In the genomic region with DNA sequence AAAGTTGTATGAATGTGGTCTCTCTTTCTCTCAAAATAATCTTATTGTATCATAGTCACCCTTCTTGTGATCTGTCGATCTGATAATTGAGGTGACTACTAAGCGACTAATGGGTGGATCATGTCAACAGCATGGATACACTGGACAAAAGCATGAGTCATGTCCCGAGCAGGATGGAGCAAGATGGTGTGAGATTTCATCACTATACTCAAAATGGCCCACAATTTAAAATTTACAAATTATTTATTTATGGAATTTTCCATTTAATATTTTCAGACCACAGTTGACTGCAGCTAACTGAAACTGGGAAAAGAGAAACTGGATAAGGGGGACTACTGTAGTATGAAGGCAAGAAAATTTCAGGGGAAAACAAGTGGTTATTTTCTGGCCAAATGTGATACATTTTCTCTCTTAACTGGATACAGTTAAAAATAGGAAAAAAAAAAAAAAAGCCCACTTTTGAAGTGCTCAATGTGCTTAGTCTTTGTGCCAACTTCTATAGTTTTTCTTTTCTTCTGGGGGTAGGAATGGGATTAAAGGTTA, we compare ENCODE assay signal across 11 cellular contexts. TPM values are rescaled to one million over a fixed set of nuclear protein-coding genes. Genes with fewer than 3 reads are reported as not detected.
DNase-seq lines count a peak whose midpoint lies in the region; ATAC-seq and TF ChIP-seq lines count a peak whose summit lies in the region.
"Had no signal": no experiment of that assay in that cellular context is flagged by ENCODE, and none has a peak within 500 bp of the region (broad histone marks: within the 10 kb centered on the region; RNA-seq: fewer than 3 reads in every experiment).

No MANE protein-coding gene starts in this region.

- peak overlapping the region; percentile 71 for H3K9ac ChIP-seq in GM23248

- H3K36me3 ChIP-seq in GM23248 (ENCODE audit: low read depth), result no peaks in the 10 kb centered on the region

- no peaks in the 10 kb centered on the region for H3K9me3 ChIP-seq in GM23248 (ENCODE audit: low read depth)

- H2AFZ ChIP-seq in GM23248, result peak overlapping the region; percentile 77

- in situ Hi-C loops in GM23248 (cut with MboI) (no loop called here), SK-MEL-5 (cut with HindIII; ENCODE audit: low pct_unique_long_range_greater_than_20kb, low sequenced_read_pairs) (no loop called here)

- H4K20me1 ChIP-seq in GM23248 (ENCODE audit: insufficient read depth), result no peaks in the 10 kb centered on the region

- no peaks in the 10 kb centered on the region for H3K9me2 ChIP-seq in GM23248 (ENCODE audit: insufficient read depth)

- POLR2A ChIA-PET in AG04449 (lab: Yijun Ruan, JAX), result no interaction called here

- TF ChIP-seq CTCF in AG04449 (IDR thresholded peaks at IDR 0.05; ENCODE audit: insufficient read depth, low read length, missing control alignments) (no peak), foreskin keratinocyte (conservative IDR thresholded peaks at IDR 0.05) (no peak), glutamatergic neuron (IDR thresholded peaks at IDR 0.05; ENCODE audit: partially characterized antibody, unreplicated experiment) (no peak)

- no peak overlapping the region for H3K27ac Mint-ChIP-seq in glutamatergic neuron (ENCODE audit: unreplicated experiment)

- no peaks in the 10 kb centered on the region for H3K36me3 Mint-ChIP-seq in glutamatergic neuron (ENCODE audit: unreplicated experiment)

- H3F3A ChIP-seq in GM23248 (ENCODE audit: insufficient read depth), result peaks cover 21% of the 10 kb centered on the region

- H3K9me3 Mint-ChIP-seq in glutamatergic neuron (ENCODE audit: unreplicated experiment), result no peaks in the 10 kb centered on the region
- H3K9me3 Mint-ChIP-seq: central memory CD8-positive, alpha-beta T cell had no signal

- ATAC-seq in foreskin keratinocyte (peak; percentile 89), GM21447 (IDR thresholded peaks at IDR 0.05; ENCODE audit: unreplicated experiment) (no peak), GM21367 (IDR thresholded peaks at IDR 0.05; ENCODE audit: unreplicated experiment) (no peak)

- no peak overlapping the region for H3K4me3 ChIP-seq in AG04449 (ENCODE audit: low read depth, low read length)
- no peak overlapping the region; the same call in 1 of the 2 replicates for H3K4me3 ChIP-seq in GM23248

- H3K27ac ChIP-seq in GM23248 (peak overlapping the region; percentile 86), foreskin keratinocyte (peak overlapping the region; percentile 89)
- H3K27ac ChIP-seq: WERI-Rb-1 had no signal

- CTCF ChIA-PET in AG04449 (lab: Yijun Ruan, JAX), result no interaction called here

- peaks cover 41% of the 10 kb centered on the region for H3K4me1 ChIP-seq in GM23248 (ENCODE audit: insufficient read depth)
- H3K4me1 ChIP-seq in foreskin keratinocyte, result peaks cover 42% of the 10 kb centered on the region

- peak overlapping the region; percentile 75 for H3K4me2 ChIP-seq in GM23248 (ENCODE audit: unreplicated experiment)

- peaks cover 5% of the 10 kb centered on the region; the same call in 1 of the 2 replicates for H3K79me2 ChIP-seq in GM23248 (ENCODE audit: insufficient read depth)

- no peaks in the 10 kb centered on the region for H3K27me3 Mint-ChIP-seq in glutamatergic neuron (ENCODE audit: unreplicated experiment)
- H3K27me3 Mint-ChIP-seq: central memory CD8-positive, alpha-beta T cell had no signal

- DNase-seq in AG04449 (ENCODE audit: low read depth, low spot score), result peak; percentile 55
- DNase-seq in GM23248, result peak; percentile 96
- DNase-seq in SK-MEL-5 (ENCODE audit: low read depth, low spot score), result peak; percentile 10
- peak; percentile 70 to 88 for DNase-seq in foreskin keratinocyte
- no peak for DNase-seq in glutamatergic neuron
- DNase-seq in DMS153 treated with DMSO at 0.1 percent for 48 hours (lab: John Stamatoyannopoulos, UW; ENCODE audit: unreplicated experiment), result no peak
- DNase-seq: NCI-H2081, WERI-Rb-1 had no signal

- no peak overlapping the region for H3K4me3 Mint-ChIP-seq in glutamatergic neuron (ENCODE audit: unreplicated experiment)
- H3K4me3 Mint-ChIP-seq: central memory CD8-positive, alpha-beta T cell had no signal

- no peaks in the 10 kb centered on the region for H3K4me1 Mint-ChIP-seq in glutamatergic neuron (ENCODE audit: low read depth, unreplicated experiment)

- 2 to 7% methylated on average over 3 of the region's 3 CpGs for WGBS in GM23248 (ENCODE audit: low coverage in 1 of 2, low lambda C conversion rate in 2 of 2, missing lambda C conversion rate in 2 of 2), 2 experiments

- H3K27me3 ChIP-seq in GM23248 (replicated peaks; ENCODE audit: insufficient read depth) (no peaks in the 10 kb centered on the region), foreskin keratinocyte (no peaks in the 10 kb centered on the region)

RNA-seq across cellular contexts. Expression of a gene that starts 25.3 kb away (rescaled TPM):
- total RNA-seq in GM23248 (2014; rRNA removed; shearing (Covaris generic)), result 4.2 and 5.2 TPM in 2 replicates
- polyA plus RNA-seq in GM23248 (2016; fragmentation: Nextera tagmentation; extraction: Ambion mirVana) (6.1 and 6.2 TPM in 2 replicates), foreskin keratinocyte (1.8 and 2.0 TPM in 2 replicates)
- 0.51 and 0.74 TPM in 2 replicates for total RNA-seq in SK-MEL-5 (2014; rRNA removed; shearing (Covaris generic))
- polyA plus RNA-seq in SK-MEL-5 (2015; cell fraction: cytosol; rRNA removed), result 1.3 and 1.4 TPM in 2 replicates
- 0.60 and 0.83 TPM in 2 replicates for polyA plus RNA-seq in SK-MEL-5 (2015; cell fraction: nucleus; rRNA removed)
- total RNA-seq in foreskin keratinocyte (2.8 TPM in 2 replicates), glutamatergic neuron (ENCODE audit: unreplicated experiment) (1.2 TPM)

Comparison
In these comparisons a context has a peak if more than half of its experiments do, and no peak if none do; other contexts are left out.
1. DNase-seq: peak in AG04449 (single experiment), GM23248 (single experiment), SK-MEL-5 (single experiment) and foreskin keratinocyte (2 of 2); none in glutamatergic neuron (single experiment) and DMS153 treated with DMSO at 0.1 percent for 48 hours (single experiment).